Comparison of ENCODE assay signal across 2 cellular contexts in the genomic region with DNA sequence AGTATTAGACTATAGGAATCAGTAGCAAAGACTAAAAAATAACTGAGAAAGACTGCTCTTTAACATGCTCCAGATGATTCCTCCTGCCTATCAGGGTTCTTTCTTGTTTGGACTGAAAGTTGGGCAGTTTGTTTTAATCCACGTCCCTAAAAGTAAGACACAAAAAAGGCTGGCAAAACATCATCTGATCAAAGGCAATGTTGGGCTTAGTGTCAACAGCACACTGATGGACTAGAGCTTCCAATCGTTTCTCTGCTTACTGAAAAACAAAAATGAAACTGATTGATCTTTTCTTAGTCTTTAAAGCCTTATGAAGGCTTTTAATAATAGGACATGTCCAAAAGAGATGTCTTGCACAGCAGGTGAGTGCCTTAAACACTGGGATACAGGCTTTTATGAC.
TF ChIP-seq lines count a peak whose summit lies in the region.

No MANE protein-coding gene starts in this region.

TF ChIP-seq in GM23338, 12 proteins besides CTCF, POLR2A, EP300 and RAD21:
- TF ChIP-seq CREB1 (CRISPR knock-in tag; IDR thresholded peaks at IDR 0.05; ENCODE audit: low read depth), result no peak
- TF ChIP-seq, protein P1, sequence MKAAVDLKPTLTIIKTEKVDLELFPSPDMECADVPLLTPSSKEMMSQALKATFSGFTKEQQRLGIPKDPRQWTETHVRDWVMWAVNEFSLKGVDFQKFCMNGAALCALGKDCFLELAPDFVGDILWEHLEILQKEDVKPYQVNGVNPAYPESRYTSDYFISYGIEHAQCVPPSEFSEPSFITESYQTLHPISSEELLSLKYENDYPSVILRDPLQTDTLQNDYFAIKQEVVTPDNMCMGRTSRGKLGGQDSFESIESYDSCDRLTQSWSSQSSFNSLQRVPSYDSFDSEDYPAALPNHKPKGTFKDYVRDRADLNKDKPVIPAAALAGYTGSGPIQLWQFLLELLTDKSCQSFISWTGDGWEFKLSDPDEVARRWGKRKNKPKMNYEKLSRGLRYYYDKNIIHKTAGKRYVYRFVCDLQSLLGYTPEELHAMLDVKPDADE (IDR thresholded peaks at IDR 0.05), result no peak
- TF ChIP-seq ZNF331 (CRISPR knock-in tag; IDR thresholded peaks at IDR 0.05; ENCODE audit: low read depth), result no peak
- TF ChIP-seq STAT1 (IDR thresholded peaks at IDR 0.05; ENCODE audit: unreplicated experiment), result no peak
- peak; percentile 92 for TF ChIP-seq POLR2AphosphoS5 (IDR thresholded peaks at IDR 0.05; ENCODE audit: low read depth)

TF ChIP-seq in H1, 55 proteins besides CTCF, POLR2A, EP300 and RAD21:
- TF ChIP-seq POLR2AphosphoS5 (IDR thresholded peaks at IDR 0.05; ENCODE audit: low read depth, low read length) (peak; percentile 88), CHD2 (IDR thresholded peaks at IDR 0.05; ENCODE audit: low read length) (no peak), TAF7 (optimal IDR thresholded peaks at IDR 0.05; ENCODE audit: borderline replicate concordance, low read depth, low read length) (peak; percentile 71), SP2 (IDR thresholded peaks at IDR 0.05; ENCODE audit: low read length) (no peak), SIN3A (conservative IDR thresholded peaks at IDR 0.05 in 1 of 2, IDR thresholded peaks at IDR 0.05 in 1 of 2; ENCODE audit: low read depth in 1 of 2, low read length in 2 of 2) (0 out of 4 replicates have a peak, but pooled peaks of 1 of the 2 experiments have one; percentile 62), POU5F1 (IDR thresholded peaks at IDR 0.05; ENCODE audit: low read depth, low read length) (no peak)
- TF ChIP-seq, protein P2, sequence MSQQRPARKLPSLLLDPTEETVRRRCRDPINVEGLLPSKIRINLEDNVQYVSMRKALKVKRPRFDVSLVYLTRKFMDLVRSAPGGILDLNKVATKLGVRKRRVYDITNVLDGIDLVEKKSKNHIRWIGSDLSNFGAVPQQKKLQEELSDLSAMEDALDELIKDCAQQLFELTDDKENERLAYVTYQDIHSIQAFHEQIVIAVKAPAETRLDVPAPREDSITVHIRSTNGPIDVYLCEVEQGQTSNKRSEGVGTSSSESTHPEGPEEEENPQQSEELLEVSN (IDR thresholded peaks at IDR 0.05), result no peak
